10 cellular contexts compared by ENCODE assay signal in genomic region chr11:119319136-119319701, GRCh38. TPM values are rescaled to one million over a fixed set of nuclear protein-coding genes. Genes with fewer than 3 reads are reported as not detected.
DNase-seq lines count a peak whose midpoint lies in the region; ATAC-seq and TF ChIP-seq lines count a peak whose summit lies in the region.
"Had no signal": no experiment of that assay in that cellular context is flagged by ENCODE, and none has a peak within 500 bp of the region (broad histone marks: within the 10 kb centered on the region; RNA-seq: fewer than 3 reads in every experiment).

No MANE protein-coding gene starts in this region.

- H3K27me3 Mint-ChIP-seq in CD8-positive, alpha-beta memory T cell = peaks cover 14 to 31% of the 10 kb centered on the region in 2 donors
- peaks cover 28% of the 10 kb centered on the region for H3K27me3 Mint-ChIP-seq in IgD-negative memory B cell
- peaks cover 29 to 33% of the 10 kb centered on the region in 2 donors for H3K27me3 Mint-ChIP-seq in effector memory CD8-positive, alpha-beta T cell

- CTCF ChIA-PET in CD8-positive, alpha-beta memory T cell (lab: Charles Lee) = no interaction called here

- H3K4me1 ChIP-seq in CD8-positive, alpha-beta memory T cell (ENCODE audit: insufficient read depth, low read length) = peaks cover 37% of the 10 kb centered on the region
- peaks cover 17% of the 10 kb centered on the region for H3K4me1 ChIP-seq in ovary (ENCODE audit: insufficient read depth)

- POLR2A ChIA-PET in CD8-positive, alpha-beta memory T cell (lab: Charles Lee) = interaction anchor here (0.6 kb wide), 1 partner anchor 979 kb away, joined by 5 read pairs; no protein-coding TSS in a partner anchor

- no peak overlapping the region for H3K4me3 ChIP-seq in CD8-positive, alpha-beta memory T cell (ENCODE audit: low read length)
- H3K4me3 ChIP-seq in ovary = no peak overlapping the region

- no peak for ATAC-seq in effector memory CD8-positive, alpha-beta T cell (replicated peaks)
- no peak for ATAC-seq in HG02798 (IDR thresholded peaks at IDR 0.05; ENCODE audit: poor library complexity, unreplicated experiment)
- ATAC-seq: activated naive CD4-positive, alpha-beta T cell treated with anti-CD3 and anti-CD28 coated beads, Interleukin-2, amount 50 U/mL, for 72 hours had no signal

- TF ChIP-seq EP300 in ovary (IDR thresholded peaks at IDR 0.05) = no peak

- no peaks in the 10 kb centered on the region for H3K36me3 Mint-ChIP-seq in CD8-positive, alpha-beta memory T cell
- H3K36me3 Mint-ChIP-seq in IgD-negative memory B cell = no peaks in the 10 kb centered on the region
- H3K36me3 Mint-ChIP-seq in effector memory CD8-positive, alpha-beta T cell (ENCODE audit: insufficient read depth) = peaks cover 26% of the 10 kb centered on the region
- H3K36me3 Mint-ChIP-seq: activated naive CD4-positive, alpha-beta T cell treated with anti-CD3 and anti-CD28 coated beads, Interleukin-2, amount 50 U/mL, for 72 hours had no signal

- intact Hi-C loops in ovary (cut with DNase I) = loop anchor here (5.0 to 10.0 kb wide), 3 partner anchors 104 to 114 kb away; partner anchors contain the start of gene CBL (in 3 of the 4)

- H3K4me3 Mint-ChIP-seq in CD8-positive, alpha-beta memory T cell = peak overlapping the region; percentile 59 to 84 (median 68)
- peak overlapping the region in 3 of 4 donors; percentile 22 to 91 (median 63) for H3K4me3 Mint-ChIP-seq in IgD-negative memory B cell
- peak overlapping the region; percentile 75 to 82 for H3K4me3 Mint-ChIP-seq in effector memory CD8-positive, alpha-beta T cell

- peaks cover 14% of the 10 kb centered on the region for H3K27me3 ChIP-seq in CD8-positive, alpha-beta memory T cell (ENCODE audit: insufficient read depth, low read length, poor library complexity, severe bottlenecking)
- no peaks in the 10 kb centered on the region for H3K27me3 ChIP-seq in ovary

- H3K9me3 ChIP-seq in CD8-positive, alpha-beta memory T cell (ENCODE audit: low read length) = no peaks in the 10 kb centered on the region
- H3K9me3 ChIP-seq in ovary = no peaks in the 10 kb centered on the region

- no peak for TF ChIP-seq POLR2A in ovary (IDR thresholded peaks at IDR 0.05)

- H3K36me3 ChIP-seq in CD8-positive, alpha-beta memory T cell (ENCODE audit: insufficient read depth, low read length) = no peaks in the 10 kb centered on the region
- H3K36me3 ChIP-seq in ovary = no peaks in the 10 kb centered on the region

- WGBS in ovary, 3 donors = 79 to 88% (median 84%) methylated on average over 8 of the region's 8 CpGs

- H3K27ac ChIP-seq in CD8-positive, alpha-beta memory T cell (ENCODE audit: low read depth, low read length) = peak overlapping the region; percentile 78
- H3K27ac ChIP-seq in ovary = peak overlapping the region; percentile 50 to 57

- H3K4me1 Mint-ChIP-seq in CD8-positive, alpha-beta memory T cell = peaks cover 11 to 54% (median 30%) of the 10 kb centered on the region in 3 donors
- H3K4me1 Mint-ChIP-seq in IgD-negative memory B cell = peaks cover 11 to 24% (median 24%) of the 10 kb centered on the region in 3 donors
- H3K4me1 Mint-ChIP-seq in effector memory CD8-positive, alpha-beta T cell (ENCODE audit: low read depth in 2 of 2) = peaks cover 25 to 34% of the 10 kb centered on the region in 2 donors

- H3K27ac Mint-ChIP-seq in CD8-positive, alpha-beta memory T cell = peak overlapping the region; percentile 21 to 95 (median 88)
- H3K27ac Mint-ChIP-seq in IgD-negative memory B cell = peak overlapping the region; percentile 59 to 96 (median 78)
- H3K27ac Mint-ChIP-seq in effector memory CD8-positive, alpha-beta T cell = peak overlapping the region; percentile 82 to 93
- H3K27ac Mint-ChIP-seq: activated naive CD4-positive, alpha-beta T cell treated with anti-CD3 and anti-CD28 coated beads, Interleukin-2, amount 50 U/mL, for 72 hours had no signal

- no peaks in the 10 kb centered on the region for H3K9me3 Mint-ChIP-seq in CD8-positive, alpha-beta memory T cell
- H3K9me3 Mint-ChIP-seq in IgD-negative memory B cell = no peaks in the 10 kb centered on the region
- H3K9me3 Mint-ChIP-seq in effector memory CD8-positive, alpha-beta T cell = no peaks in the 10 kb centered on the region
- H3K9me3 Mint-ChIP-seq: activated naive CD4-positive, alpha-beta T cell treated with anti-CD3 and anti-CD28 coated beads, Interleukin-2, amount 50 U/mL, for 72 hours had no signal

- DNase-seq in CD8-positive, alpha-beta memory T cell = no peak
- no peak for DNase-seq in effector memory CD8-positive, alpha-beta T cell
- DNase-seq in ovary = peak in 2 of 5 donors; percentile 17 to 21
- no peak for DNase-seq in GM03348 (ENCODE audit: low spot score)
- DNase-seq in NCI-H1694 treated with DMSO at 0.1 percent for 48 hours (lab: John Stamatoyannopoulos, UW) = no peak
- DNase-seq in NCI-H146 (lab: John Stamatoyannopoulos, UW) = no peak
- DNase-seq: RPMI8226 had no signal

- no peak for TF ChIP-seq CTCF in ovary (IDR thresholded peaks at IDR 0.05)

RNA-seq across cellular contexts. Expression of gene MCAM, which starts 2.3 kb away (rescaled TPM):
- total RNA-seq in CD8-positive, alpha-beta memory T cell = 1 to 10 TPM; 2.0 to 2.7 TPM
- 1.6 TPM for polyA plus RNA-seq in CD8-positive, alpha-beta memory T cell
- polyA plus RNA-seq in IgD-negative memory B cell (1.3 TPM), ovary (100 to 1,000 TPM in 1 of 2 donors, 10 to 100 TPM in 1; 89.9 to 119 TPM)
- 100 to 1,000 TPM in 2 of 7 donors, 10 to 100 TPM in 5; 34.6 to 121 (median 45.7) TPM for total RNA-seq in ovary

RNA-seq across cellular contexts. Expression of gene RNF26, which starts 15.1 kb away (rescaled TPM):
- total RNA-seq in CD8-positive, alpha-beta memory T cell = 10 to 100 TPM; 33.2 to 34.8 TPM
- polyA plus RNA-seq in CD8-positive, alpha-beta memory T cell = 46.1 TPM
- polyA plus RNA-seq in IgD-negative memory B cell (41.1 TPM), ovary (10 to 100 TPM; 14.9 to 18.1 TPM)
- total RNA-seq in ovary = 10 to 100 TPM in 6 of 7 donors, 1 to 10 TPM in 1; 7.0 to 25.8 (median 22.0) TPM

RNA-seq across cellular contexts. Expression of gene C1QTNF5, which starts 21.5 kb away (rescaled TPM):
- not detected for total RNA-seq in CD8-positive, alpha-beta memory T cell
- not detected for polyA plus RNA-seq in CD8-positive, alpha-beta memory T cell
- not detected for polyA plus RNA-seq in IgD-negative memory B cell
- total RNA-seq in ovary = 10 to 100 TPM in 4 of 7 donors, 1 to 10 TPM in 3; 4.4 to 25.7 (median 10.8) TPM
- polyA plus RNA-seq in ovary = 10 to 100 TPM in 1 of 2 donors, 1 to 10 TPM in 1; 5.7 to 17.2 TPM
- total RNA-seq: activated naive CD4-positive, alpha-beta T cell treated with anti-CD3 and anti-CD28 coated beads, Interleukin-2, amount 50 U/mL, for 72 hours had no signal

RNA-seq across cellular contexts. Expression of gene MFRP, which starts 27.3 kb away (rescaled TPM):
- not detected for total RNA-seq in CD8-positive, alpha-beta memory T cell
- not detected for polyA plus RNA-seq in CD8-positive, alpha-beta memory T cell
- polyA plus RNA-seq in IgD-negative memory B cell (not detected), ovary (not detected)
- total RNA-seq in ovary = under 1 TPM in 1 of 7 donors, not detected in 6; 0.11 TPM
- total RNA-seq: activated naive CD4-positive, alpha-beta T cell treated with anti-CD3 and anti-CD28 coated beads, Interleukin-2, amount 50 U/mL, for 72 hours had no signal

Comparison
In these comparisons a context has a peak if more than half of its experiments do, and no peak if none do; other contexts are left out.
1. RNA of gene MCAM, which starts 2.3 kb away (polyA plus RNA-seq): 89.9 to 119 TPM in ovary; 1.6 TPM in CD8-positive, alpha-beta memory T cell (single experiment) and 1.3 TPM in IgD-negative memory B cell (single experiment); every median in the first group is over 10 times any median in the second.
2. Peak in every context shown above with its lines, with median percentiles within 50 percentile points of each other: H3K27ac Mint-ChIP-seq and H3K4me3 Mint-ChIP-seq.